Comparison of ENCODE assay signal across 21 cellular contexts in the genomic region with DNA sequence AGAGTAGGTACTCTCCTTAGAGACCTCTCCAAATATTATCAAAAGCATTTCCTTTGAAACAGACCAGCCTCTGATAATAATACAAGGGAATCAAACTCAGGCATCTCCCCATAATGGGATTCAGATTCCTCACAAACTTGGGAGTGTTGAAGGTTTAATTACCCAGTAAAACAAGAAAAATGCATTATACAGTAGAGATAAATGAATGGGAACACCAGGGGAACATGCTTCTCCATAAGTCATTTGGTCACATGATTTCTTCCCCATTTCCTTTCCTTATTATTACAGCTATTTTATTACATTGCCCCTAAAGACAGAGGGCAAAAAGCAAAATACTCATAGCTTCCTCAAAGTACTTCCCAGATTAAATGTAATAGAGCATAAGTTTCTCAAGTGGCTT.
"Had no signal": no experiment of that assay in that cellular context is flagged by ENCODE, and none has a peak within 500 bp of the region (broad histone marks: within the 10 kb centered on the region; RNA-seq: fewer than 3 reads in every experiment).

No MANE protein-coding gene starts in this region.

- H3K4me1 Mint-ChIP-seq: activated CD4-positive, alpha-beta T cell treated with anti-CD3 and anti-CD28 coated beads, Interleukin-2, amount 10 ng/mL, durations not matched to agents 24 days and 14 days; activated CD8-positive, alpha-beta memory T cell treated with anti-CD3 and anti-CD28 coated beads, Interleukin-2, amount 10 ng/mL, durations not matched to agents 7 days and 5 days; activated naive CD8-positive, alpha-beta T cell treated with anti-CD3 and anti-CD28 coated beads, Interleukin-2, amount 50 U/mL, for 24 hours; memory B cell; stimulated activated naive B cell treated with anti-CD40 and anti-IgM and Interleukin-4, amounts not matched to agents 10 μg/mL and 1 μg/mL and 100 μg/mL, for 72 hours; T-helper 17 cell had no signal

- H3K4me1 ChIP-seq: gastroesophageal sphincter, transverse colon, vagina had no signal

- H3K4me3 ChIP-seq: gastroesophageal sphincter, transverse colon, vagina had no signal

- H3K36me3 ChIP-seq: gastroesophageal sphincter, transverse colon, vagina had no signal

- H3K27me3 Mint-ChIP-seq: activated CD4-positive, alpha-beta T cell treated with anti-CD3 and anti-CD28 coated beads, Interleukin-2, amount 10 ng/mL, durations not matched to agents 24 days and 14 days; activated CD8-positive, alpha-beta memory T cell treated with anti-CD3 and anti-CD28 coated beads, Interleukin-2, amount 10 ng/mL, durations not matched to agents 7 days and 5 days; activated CD8-positive, alpha-beta T cell treated with anti-CD3 and anti-CD28 coated beads for 36 hours; activated naive CD8-positive, alpha-beta T cell treated with anti-CD3 and anti-CD28 coated beads, Interleukin-2, amount 50 U/mL, for 24 hours; memory B cell; stimulated activated naive B cell treated with anti-CD40 and anti-IgM and Interleukin-4, amounts not matched to agents 10 μg/mL and 1 μg/mL and 100 μg/mL, for 72 hours; T-helper 17 cell had no signal

- FAIRE-seq: small intestine had no signal

- H3K9me3 Mint-ChIP-seq: activated CD8-positive, alpha-beta T cell treated with anti-CD3 and anti-CD28 coated beads for 36 hours; memory B cell had no signal

- H3K27ac Mint-ChIP-seq: activated CD4-positive, alpha-beta T cell treated with anti-CD3 and anti-CD28 coated beads, Interleukin-2, amount 10 ng/mL, durations not matched to agents 24 days and 14 days; activated CD8-positive, alpha-beta memory T cell treated with anti-CD3 and anti-CD28 coated beads, Interleukin-2, amount 10 ng/mL, durations not matched to agents 7 days and 5 days; activated CD8-positive, alpha-beta T cell treated with anti-CD3 and anti-CD28 coated beads for 36 hours; activated naive CD8-positive, alpha-beta T cell treated with anti-CD3 and anti-CD28 coated beads, Interleukin-2, amount 50 U/mL, for 24 hours; memory B cell; stimulated activated naive B cell treated with anti-CD40 and anti-IgM and Interleukin-4, amounts not matched to agents 10 μg/mL and 1 μg/mL and 100 μg/mL, for 72 hours; T-helper 17 cell had no signal

- H3K27me3 ChIP-seq: gastroesophageal sphincter, transverse colon, vagina had no signal

- H3K4me3 Mint-ChIP-seq: activated CD4-positive, alpha-beta T cell treated with anti-CD3 and anti-CD28 coated beads, Interleukin-2, amount 10 ng/mL, durations not matched to agents 24 days and 14 days; activated CD8-positive, alpha-beta memory T cell treated with anti-CD3 and anti-CD28 coated beads, Interleukin-2, amount 10 ng/mL, durations not matched to agents 7 days and 5 days; activated CD8-positive, alpha-beta T cell treated with anti-CD3 and anti-CD28 coated beads for 36 hours; activated naive CD8-positive, alpha-beta T cell treated with anti-CD3 and anti-CD28 coated beads, Interleukin-2, amount 50 U/mL, for 24 hours; memory B cell; neural crest cell; stimulated activated naive B cell treated with anti-CD40 and anti-IgM and Interleukin-4, amounts not matched to agents 10 μg/mL and 1 μg/mL and 100 μg/mL, for 72 hours; T-helper 17 cell had no signal

- H3K27ac ChIP-seq: gastroesophageal sphincter, transverse colon, vagina had no signal

- H3K36me3 Mint-ChIP-seq: activated CD8-positive, alpha-beta memory T cell treated with anti-CD3 and anti-CD28 coated beads, Interleukin-2, amount 10 ng/mL, durations not matched to agents 7 days and 5 days; memory B cell; stimulated activated naive B cell treated with anti-CD40 and anti-IgM and Interleukin-4, amounts not matched to agents 10 μg/mL and 1 μg/mL and 100 μg/mL, for 72 hours had no signal

- DNase-seq: activated CD4-positive, alpha-beta T cell treated with anti-CD3 and anti-CD28 coated beads, Interleukin-2, amount 10 ng/mL, durations not matched to agents 24 days and 14 days; activated CD8-positive, alpha-beta memory T cell treated with anti-CD3 and anti-CD28 coated beads, Interleukin-2, amount 10 ng/mL, durations not matched to agents 7 days and 5 days; activated CD8-positive, alpha-beta T cell treated with anti-CD3 and anti-CD28 coated beads for 36 hours; activated gamma-delta T cell; activated naive CD4-positive, alpha-beta T cell treated with anti-CD3 and anti-CD28 coated beads, Interleukin-2, amount 50 U/mL, for 16 hours; activated naive CD8-positive, alpha-beta T cell treated with anti-CD3 and anti-CD28 coated beads, Interleukin-2, amount 50 U/mL, for 24 hours; activated T-cell treated with anti-CD3 and anti-CD28 coated beads for 4 hours; effector CD4-positive, alpha-beta T cell; head of caudate nucleus; hypothalamus; left ventricle myocardium superior; small intestine; stimulated activated CD4-positive, alpha-beta T cell treated with anti-CD3 and anti-CD28 coated beads, Interleukin-2, amount 100 ng/mL, for 48 hours; stimulated activated CD8-positive, alpha-beta memory T cell treated with anti-CD3 and anti-CD28 coated beads, Interleukin-4, amount 100 ng/mL, for 48 hours; stimulated activated naive B cell treated with anti-CD40 and anti-IgM and Interleukin-4, amounts not matched to agents 10 μg/mL and 1 μg/mL and 100 μg/mL, for 72 hours; T-helper 17 cell; transverse colon had no signal

- H3K9me3 ChIP-seq: gastroesophageal sphincter, transverse colon, vagina had no signal
